ENCODE assay signal across 29 cellular contexts in genomic region chr18:62236252-62236651, GRCh38.
"Had no signal": no experiment of that assay in that cellular context is flagged by ENCODE, and none has a peak within 500 bp of the region (broad histone marks: within the 10 kb centered on the region; RNA-seq: fewer than 3 reads in every experiment).

No MANE protein-coding gene starts in this region.

- H3K4me1 ChIP-seq: gastrocnemius medialis, neural progenitor cell, parathyroid adenoma, right lobe of liver, testis, tibial nerve, upper lobe of left lung had no signal

- ATAC-seq: esophagus mucosa; gastrocnemius medialis; heart left ventricle; left lobe of liver; naive thymus-derived CD4-positive, alpha-beta T cell; right lobe of liver; stimulated activated effector memory CD8-positive, alpha-beta T cell treated with anti-CD3 and anti-CD28 coated beads, Interleukin-12 subunit alpha, Interleukin-12 subunit beta, amount 100 ng/mL, for 72 hours; stimulated activated naive CD8-positive, alpha-beta T cell treated with anti-CD3 and anti-CD28 coated beads, Interleukin-15, Interleukin-2, amounts not matched to agents 100 U/mL and 50 U/mL, for 24 hours had no signal

- H3K27me3 ChIP-seq: gastrocnemius medialis, heart left ventricle, hepatocyte, neural progenitor cell, right lobe of liver, testis, tibial nerve, upper lobe of left lung had no signal

- H3K27me3 Mint-ChIP-seq: dendritic cell treated with granulocyte-macrophage colony-stimulating factor and Interleukin-4, amounts not matched to agents 40 ng/mL and 50 ng/mL, for 4 days; naive thymus-derived CD4-positive, alpha-beta T cell; progenitor cell of endocrine pancreas had no signal

- H3K27ac ChIP-seq: epithelial cell of prostate, gastrocnemius medialis, heart left ventricle, hepatocyte, neural progenitor cell, parathyroid adenoma, right lobe of liver, testis, tibial nerve, upper lobe of left lung had no signal

- H3K4me3 ChIP-seq: gastrocnemius medialis, heart left ventricle, hepatocyte, neural progenitor cell, right lobe of liver, smooth muscle cell, testis, tibial nerve, upper lobe of left lung had no signal

- H3K79me2 ChIP-seq: hepatocyte had no signal

- H3K4me3 Mint-ChIP-seq: dendritic cell treated with granulocyte-macrophage colony-stimulating factor and Interleukin-4, amounts not matched to agents 40 ng/mL and 50 ng/mL, for 4 days; endodermal cell; naive thymus-derived CD4-positive, alpha-beta T cell; nephron; neural progenitor cell; stimulated activated effector memory CD8-positive, alpha-beta T cell treated with anti-CD3 and anti-CD28 coated beads, Interleukin-12 subunit alpha, Interleukin-12 subunit beta, amount 100 ng/mL, for 72 hours had no signal

- H3K9me3 ChIP-seq: gastrocnemius medialis, heart left ventricle, right lobe of liver, testis, tibial nerve, upper lobe of left lung had no signal

- H2AFZ ChIP-seq: hepatocyte, neural progenitor cell, parathyroid adenoma had no signal

- DNase-seq: effector CD8-positive, alpha-beta T cell; endodermal cell; foreskin fibroblast; gastrocnemius medialis; heart left ventricle; kidney; mesendoderm; midbrain; naive thymus-derived CD4-positive, alpha-beta T cell; right lobe of liver; stimulated activated CD4-positive, alpha-beta T cell treated with anti-CD3 and anti-CD28 coated beads, Interleukin-12 subunit alpha, Interleukin-12 subunit beta, amount 100 ng/mL, for 4 hours; stimulated activated CD4-positive, alpha-beta T cell treated with anti-CD3 and anti-CD28 coated beads, Interleukin-2, amount 100 ng/mL, for 24 hours; stimulated activated CD4-positive, alpha-beta T cell treated with anti-CD3 and anti-CD28 coated beads, Interleukin-4, amount 100 ng/mL, for 24 hours; stimulated activated naive CD8-positive, alpha-beta T cell treated with anti-CD3 and anti-CD28 coated beads, Interleukin-15, Interleukin-2, amounts not matched to agents 100 U/mL and 50 U/mL, for 24 hours; substantia nigra; testis; upper lobe of left lung had no signal

- H3K4me1 Mint-ChIP-seq: endodermal cell, nephron, neural progenitor cell had no signal

- H3K27ac Mint-ChIP-seq: dendritic cell treated with granulocyte-macrophage colony-stimulating factor and Interleukin-4, amounts not matched to agents 40 ng/mL and 50 ng/mL, for 4 days; endodermal cell; nephron; neural progenitor cell; progenitor cell of endocrine pancreas; stimulated activated effector memory CD8-positive, alpha-beta T cell treated with anti-CD3 and anti-CD28 coated beads, Interleukin-12 subunit alpha, Interleukin-12 subunit beta, amount 100 ng/mL, for 72 hours had no signal

- H3K9me3 Mint-ChIP-seq: dendritic cell treated with granulocyte-macrophage colony-stimulating factor and Interleukin-4, amounts not matched to agents 40 ng/mL and 50 ng/mL, for 4 days; stimulated activated effector memory CD8-positive, alpha-beta T cell treated with anti-CD3 and anti-CD28 coated beads, Interleukin-12 subunit alpha, Interleukin-12 subunit beta, amount 100 ng/mL, for 72 hours had no signal

- H3K9ac ChIP-seq: neural progenitor cell, parathyroid adenoma had no signal

- H3K4me2 ChIP-seq: hepatocyte, neural progenitor cell, smooth muscle cell had no signal
